ENCODE assay signal across 8 cellular contexts in genomic region chr6:12008366-12009179, GRCh38. TPM values are rescaled to one million over a fixed set of nuclear protein-coding genes. Genes with fewer than 3 reads are reported as not detected.
DNase-seq lines count a peak whose midpoint lies in the region; ATAC-seq and TF ChIP-seq lines count a peak whose summit lies in the region.

No MANE protein-coding gene starts in this region.

- peak; percentile 29 for ATAC-seq in HG03442 (IDR thresholded peaks at IDR 0.05; ENCODE audit: unreplicated experiment)
- peak; percentile 50 for ATAC-seq in effector memory CD8-positive, alpha-beta T cell (replicated peaks)

- H3K27ac ChIP-seq in mesenchymal stem cell (ENCODE audit: low read length, poor library complexity, severe bottlenecking) = peak overlapping the region; percentile 71

- H2BK12ac ChIP-seq in mesenchymal stem cell (ENCODE audit: low read length in 2 of 2) = peak overlapping the region; percentile 8 to 45

- no peak overlapping the region for H2AK5ac ChIP-seq in mesenchymal stem cell (ENCODE audit: low read length, severe bottlenecking)

- no peaks in the 10 kb centered on the region for H3K79me1 ChIP-seq in mesenchymal stem cell (replicated peaks; ENCODE audit: low read length, poor library complexity, severe bottlenecking)

- H4K91ac ChIP-seq in mesenchymal stem cell (ENCODE audit: low read length) = peak overlapping the region; percentile 48

- peak overlapping the region in 1 of 2 experiments; percentile 6 for H3K23ac ChIP-seq in mesenchymal stem cell (ENCODE audit: low read length in 2 of 2)

- H2BK15ac ChIP-seq in mesenchymal stem cell (ENCODE audit: low read depth, poor library complexity, severe bottlenecking) = peak overlapping the region; percentile 65

- no peaks in the 10 kb centered on the region for H3K9me3 Mint-ChIP-seq in effector memory CD8-positive, alpha-beta T cell

- H3K4me3 ChIP-seq in mesenchymal stem cell (ENCODE audit: insufficient read depth in 1 of 2, low read depth in 1 of 2, low read length in 2 of 2) = peak overlapping the region; percentile 71 to 76

- H4K8ac ChIP-seq in mesenchymal stem cell (ENCODE audit: low read length) = peak overlapping the region; percentile 55

- H2AFZ ChIP-seq in mesenchymal stem cell (ENCODE audit: low read depth, low read length) = no peak overlapping the region

- TF ChIP-seq POLR2A in GM19099 (IDR thresholded peaks at IDR 0.05; ENCODE audit: extremely low read depth, insufficient read length, low read depth) = peak; percentile 54

- H3K9ac ChIP-seq in mesenchymal stem cell (ENCODE audit: low read length) = peak overlapping the region; percentile 96

- H3K4ac ChIP-seq in mesenchymal stem cell (ENCODE audit: low read depth in 1 of 2, low read length in 2 of 2) = peak overlapping the region in 1 of 2 experiments; percentile 19

- under 1% methylated on average over 37 of the region's 60 CpGs for WGBS in mesenchymal stem cell

- no peaks in the 10 kb centered on the region for H3K36me3 ChIP-seq in mesenchymal stem cell (ENCODE audit: control insufficient read depth in 1 of 2, insufficient read depth in 2 of 2, low read depth in 1 of 2, low read length in 2 of 2)

- no peaks in the 10 kb centered on the region for H3K4me1 ChIP-seq in mesenchymal stem cell (ENCODE audit: control insufficient read depth, insufficient read depth, low read depth, low read length)

- H2BK5ac ChIP-seq in mesenchymal stem cell (ENCODE audit: low read depth, low read length, poor library complexity, severe bottlenecking) = peak overlapping the region; percentile 87

- no peaks in the 10 kb centered on the region for H3K9me3 ChIP-seq in mesenchymal stem cell (ENCODE audit: control insufficient read depth, low read length)

- no peak overlapping the region for H3K14ac ChIP-seq in mesenchymal stem cell (ENCODE audit: low read length in 2 of 2)

- no peaks in the 10 kb centered on the region for H3K27me3 ChIP-seq in mesenchymal stem cell (ENCODE audit: control insufficient read depth in 1 of 2, insufficient read depth in 1 of 2, low read length in 2 of 2)

- H3K4me1 Mint-ChIP-seq in effector memory CD8-positive, alpha-beta T cell (ENCODE audit: low read depth in 2 of 2) = peaks cover 21 to 28% of the 10 kb centered on the region in 2 donors

- peak overlapping the region; percentile 76 to 86 for H3K18ac ChIP-seq in mesenchymal stem cell (ENCODE audit: low read depth in 1 of 2, low read length in 2 of 2)

- no peaks in the 10 kb centered on the region for H3K27me3 Mint-ChIP-seq in effector memory CD8-positive, alpha-beta T cell

- H3K4me3 Mint-ChIP-seq in effector memory CD8-positive, alpha-beta T cell = peak overlapping the region; percentile 98 to 99

- H3K36me3 Mint-ChIP-seq in effector memory CD8-positive, alpha-beta T cell (ENCODE audit: insufficient read depth) = peaks cover 33% of the 10 kb centered on the region

- peak; percentile 79 for DNase-seq in Ammon's horn (ENCODE audit: low spot score)
- DNase-seq in NCI-H82 (lab: John Stamatoyannopoulos, UW) = peak; percentile 92
- DNase-seq in activated CD8-positive, alpha-beta memory T cell treated with anti-CD3 and anti-CD28 coated beads for 4 hours (ENCODE audit: low read depth in 2 of 2) = peak; percentile 61 to 76
- DNase-seq in effector memory CD8-positive, alpha-beta T cell = peak; percentile 79 to 81 (median 80)
- DNase-seq in mesenchymal stem cell = peak; percentile 84
- peak; percentile 69 for DNase-seq in stimulated activated CD8-positive, alpha-beta memory T cell treated with anti-CD3 and anti-CD28 coated beads, Interleukin-15, amount 100 ng/mL, for 1 hour (ENCODE audit: low read depth)

- H3K27ac Mint-ChIP-seq in effector memory CD8-positive, alpha-beta T cell = peak overlapping the region; percentile 99 to 100

- H3K4me2 ChIP-seq in mesenchymal stem cell (ENCODE audit: low read length, poor library complexity, severe bottlenecking) = peak overlapping the region; percentile 45

- H2BK120ac ChIP-seq in mesenchymal stem cell (ENCODE audit: low read depth, low read length) = peak overlapping the region; percentile 82

RNA-seq across cellular contexts. Expression of gene HIVEP1, which starts 3.5 kb away (rescaled TPM):
- polyA plus RNA-seq in mesenchymal stem cell (2013, experiment 1 of 2) = 13.8 TPM
- 11.2 TPM for polyA plus RNA-seq in mesenchymal stem cell (2013, experiment 2 of 2)

Comparison
In these comparisons a context has a peak if more than half of its experiments do, and no peak if none do; other contexts are left out.
1. Peak in every context shown above with its lines: DNase-seq, ATAC-seq, H3K4me3 ChIP-seq and H3K27ac ChIP-seq.